8 cellular contexts compared by ENCODE assay signal in genomic region chr17:47621293-47622178, GRCh38. TPM values are rescaled to one million over a fixed set of nuclear protein-coding genes. Genes with fewer than 3 reads are reported as not detected.
A peak's percentile ranks its signal among the peaks of the same experiment; 100 is the strongest.
DNase-seq lines count a peak whose midpoint lies in the region; ATAC-seq and TF ChIP-seq lines count a peak whose summit lies in the region.

No MANE protein-coding gene starts in this region.

- POLR2A ChIA-PET in BJ (lab: Charles Lee) = no interaction called here

- no peak for TF ChIP-seq CTCF in BJ (IDR thresholded peaks at IDR 0.05; ENCODE audit: insufficient read depth, low read depth, low read length)
- TF ChIP-seq CTCF in MM.1S (IDR thresholded peaks at IDR 0.05; ENCODE audit: low read length) = peak; percentile 30
- TF ChIP-seq CTCF in chondrocyte (IDR thresholded peaks at IDR 0.05) = peak; percentile 65

- H2AFZ ChIP-seq in MM.1S (ENCODE audit: low read length) = no peak overlapping the region

- DNase-seq in BJ (ENCODE audit: low read depth) (peak; percentile 51), MM.1S (no peak), chondrocyte (ENCODE audit: low spot score) (no peak), middle frontal gyrus (ENCODE audit: extremely low spot score, low spot score) (peak; percentile 52)

- no peaks in the 10 kb centered on the region for H3K27me3 ChIP-seq in BJ (ENCODE audit: control insufficient read depth, insufficient read depth, low read length)
- no peaks in the 10 kb centered on the region for H3K27me3 ChIP-seq in MM.1S (replicated peaks; ENCODE audit: insufficient read depth, low read length)

- peaks cover 66% of the 10 kb centered on the region for H3K4me1 ChIP-seq in MM.1S (ENCODE audit: low read length)

- H3K36me3 Mint-ChIP-seq in chondrocyte (ENCODE audit: low read depth) = peaks cover 25% of the 10 kb centered on the region

- no peaks in the 10 kb centered on the region for H3K9me3 Mint-ChIP-seq in chondrocyte (ENCODE audit: low read depth)

- no peak overlapping the region for H3K4me2 ChIP-seq in MM.1S (ENCODE audit: low read depth, low read length)

- no peak overlapping the region for H3K9ac ChIP-seq in MM.1S (ENCODE audit: low read length)

- H4K20me1 ChIP-seq in MM.1S (ENCODE audit: insufficient read depth, low read length) = no peaks in the 10 kb centered on the region

- H3K79me2 ChIP-seq in MM.1S (ENCODE audit: low read length) = 0 out of 2 replicates have a peak, but pooled peaks cover 12% of the 10 kb centered on the region

- H3K27ac ChIP-seq in MM.1S (ENCODE audit: low read length) = peak overlapping the region; percentile 39; the same call in 1 of the 2 replicates

- no peaks in the 10 kb centered on the region for H3K27me3 Mint-ChIP-seq in chondrocyte (ENCODE audit: low read depth)

- H3K4me3 ChIP-seq in BJ (ENCODE audit: low read depth, low read length) (no peak overlapping the region), MM.1S (ENCODE audit: low read length) (no peak overlapping the region)

- peak overlapping the region; percentile 92 for H3K27ac Mint-ChIP-seq in chondrocyte (ENCODE audit: unreplicated experiment)

- no peaks in the 10 kb centered on the region for H3K9me2 ChIP-seq in MM.1S (replicated peaks; ENCODE audit: insufficient read depth, low read length)

- ATAC-seq in GM18909 (IDR thresholded peaks at IDR 0.05; ENCODE audit: poor library complexity, unreplicated experiment) (no peak), HG03520 (IDR thresholded peaks at IDR 0.05; ENCODE audit: unreplicated experiment) (no peak), GM18520 (IDR thresholded peaks at IDR 0.05; ENCODE audit: unreplicated experiment) (no peak), HG03354 (IDR thresholded peaks at IDR 0.05; ENCODE audit: poor library complexity, severe bottlenecking, unreplicated experiment) (no peak)

- no peaks in the 10 kb centered on the region for H3K9me3 ChIP-seq in MM.1S (replicated peaks; ENCODE audit: insufficient read depth, low read length)

- H3K36me3 ChIP-seq in BJ (ENCODE audit: control insufficient read depth, insufficient read depth, low read length) (peaks cover 5% of the 10 kb centered on the region; the same call in 1 of the 2 replicates), MM.1S (replicated peaks; ENCODE audit: insufficient read depth, low read length) (no peaks in the 10 kb centered on the region)

- peaks cover 54% of the 10 kb centered on the region for H3K4me1 Mint-ChIP-seq in chondrocyte (ENCODE audit: low read depth)

- CTCF ChIA-PET in BJ (lab: Yijun Ruan, JAX) = no interaction called here

- peak overlapping the region; percentile 46 for H3K4me3 Mint-ChIP-seq in chondrocyte (ENCODE audit: unreplicated experiment)

- H3F3A ChIP-seq in MM.1S (ENCODE audit: insufficient read depth, low read length) = peaks cover 64% of the 10 kb centered on the region

RNA-seq across cellular contexts. Expression of gene KPNB1, which starts 28.2 kb away (rescaled TPM):
- polyA plus RNA-seq in BJ (2011; rRNA removed) = 171 and 184 TPM in 2 replicates
- 181 and 188 TPM in 2 replicates for polyA minus RNA-seq in BJ (2011; rRNA and poly(A)+ RNA removed)
- total RNA-seq in chondrocyte = 292 to 306 TPM (median 298 TPM) in 3 replicates

Comparison
In these comparisons a context has a peak if more than half of its experiments do, and no peak if none do; other contexts are left out.
1. DNase-seq: peak in BJ (single experiment) and middle frontal gyrus (single experiment); none in MM.1S (single experiment) and chondrocyte (single experiment).